In genomic region chr2:69013837-69014796, GRCh38 we compare ENCODE assay signal across 1 cellular context.
TF ChIP-seq lines count a peak whose summit lies in the region.

No MANE protein-coding gene starts in this region.

TF ChIP-seq in IMR-90, 13 proteins besides CTCF, POLR2A, EP300 and RAD21 (continued from another document):
- no peak for TF ChIP-seq ELK1 (IDR thresholded peaks at IDR 0.05; ENCODE audit: borderline replicate concordance, low read depth, low read length)
- TF ChIP-seq MAZ (IDR thresholded peaks at IDR 0.05; ENCODE audit: borderline replicate concordance, low read depth, low read length): no peak
- no peak for TF ChIP-seq SMC3 (IDR thresholded peaks at IDR 0.05; ENCODE audit: low read depth, low read length)
- TF ChIP-seq USF2 (IDR thresholded peaks at IDR 0.05; ENCODE audit: low read depth, low read length): no peak
- TF ChIP-seq CEBPB (IDR thresholded peaks at IDR 0.05; ENCODE audit: low read depth, low read length): no peak
- TF ChIP-seq RFX5 (IDR thresholded peaks at IDR 0.05; ENCODE audit: low read depth, low read length): no peak
- TF ChIP-seq FOS (IDR thresholded peaks at IDR 0.05; ENCODE audit: low read depth, low read length): no peak
- TF ChIP-seq MAFK (IDR thresholded peaks at IDR 0.05; ENCODE audit: low read depth, low read length): no peak
- TF ChIP-seq NFE2L2 (IDR thresholded peaks at IDR 0.05; ENCODE audit: low read depth, low read length): no peak
- no peak for TF ChIP-seq RCOR1 (IDR thresholded peaks at IDR 0.05; ENCODE audit: insufficient replicate concordance, low read length)
TF ChIP-seq in IMR-90: peak in this region for 0.
